In genomic region chr6:15962449-15962764, GRCh38 we compare ENCODE assay signal across 9 cellular contexts.
A peak's percentile ranks its signal among the peaks of the same experiment; 100 is the strongest.
DNase-seq lines count a peak whose midpoint lies in the region; ATAC-seq, FAIRE-seq and TF ChIP-seq lines count a peak whose summit lies in the region.
"Had no signal": no experiment of that assay in that cellular context is flagged by ENCODE, and none has a peak within 500 bp of the region (broad histone marks: within the 10 kb centered on the region; RNA-seq: fewer than 3 reads in every experiment).

No MANE protein-coding gene starts in this region.

- no peak for TF ChIP-seq CTCF in natural killer cell (IDR thresholded peaks at IDR 0.05)

- H3K27me3 Mint-ChIP-seq in central memory CD8-positive, alpha-beta T cell, result no peaks in the 10 kb centered on the region
- no peaks in the 10 kb centered on the region for H3K27me3 Mint-ChIP-seq in natural killer cell (ENCODE audit: low read depth in 2 of 2)

- no peaks in the 10 kb centered on the region for H3K9me3 Mint-ChIP-seq in central memory CD8-positive, alpha-beta T cell
- no peaks in the 10 kb centered on the region for H3K9me3 Mint-ChIP-seq in natural killer cell

- intact Hi-C loops in natural killer cell (cut with micrococcal nuclease), result no loop called here

- no peaks in the 10 kb centered on the region for H3K36me3 Mint-ChIP-seq in central memory CD8-positive, alpha-beta T cell (ENCODE audit: insufficient read depth)
- H3K36me3 Mint-ChIP-seq in natural killer cell, result no peaks in the 10 kb centered on the region

- peaks cover 27% of the 10 kb centered on the region for H3K4me1 Mint-ChIP-seq in central memory CD8-positive, alpha-beta T cell
- H3K4me1 Mint-ChIP-seq in natural killer cell, result peaks cover 26 to 31% of the 10 kb centered on the region in 2 donors

- DNase-seq in GM04503 (ENCODE audit: low read depth) (peak; percentile 88), HTR-8/SVneo (ENCODE audit: insufficient read length, low spot score) (peak; percentile 27), natural killer cell (no peak), SHP77 treated with DMSO at 0.1 percent for 48 hours (lab: John Stamatoyannopoulos, UW) (no peak), medulla oblongata (ENCODE audit: extremely low spot score) (no peak), cerebellum (ENCODE audit: low spot score) (no peak)
- DNase-seq in central memory CD8-positive, alpha-beta T cell (ENCODE audit: low spot score in 2 of 2), result no peak
- DNase-seq: NCI-H524 treated with DMSO at 0.1 percent for 48 hours had no signal

- no peak for ATAC-seq in central memory CD8-positive, alpha-beta T cell (replicated peaks; ENCODE audit: extremely low read depth, poor library complexity, severe bottlenecking)
- peak in 2 of 3 donors; percentile 54 to 67 for ATAC-seq in natural killer cell
- ATAC-seq in HG02885 (IDR thresholded peaks at IDR 0.05; ENCODE audit: poor library complexity, unreplicated experiment), result no peak

- H3K4me3 Mint-ChIP-seq in central memory CD8-positive, alpha-beta T cell, result no peak overlapping the region
- no peak overlapping the region for H3K4me3 Mint-ChIP-seq in natural killer cell

- FAIRE-seq in HTR-8/SVneo (lab: Jason Lieb, UNC), result no peak

- H3K27ac Mint-ChIP-seq in central memory CD8-positive, alpha-beta T cell (ENCODE audit: low read depth), result peak overlapping the region; percentile 20
- H3K27ac Mint-ChIP-seq in natural killer cell, result peak overlapping the region; percentile 25 to 35

Comparison
In these comparisons a context has a peak if more than half of its experiments do, and no peak if none do; other contexts are left out.
1. DNase-seq: peak in GM04503 (single experiment) and HTR-8/SVneo (single experiment); none in central memory CD8-positive, alpha-beta T cell (0 of 2), natural killer cell (single experiment), SHP77 treated with DMSO at 0.1 percent for 48 hours (single experiment), medulla oblongata (single experiment) and cerebellum (single experiment).
2. ATAC-seq: peak in natural killer cell (2 of 3); none in central memory CD8-positive, alpha-beta T cell (single experiment) and HG02885 (single experiment).